ENCODE assay signal across 1 cellular context in the genomic region with DNA sequence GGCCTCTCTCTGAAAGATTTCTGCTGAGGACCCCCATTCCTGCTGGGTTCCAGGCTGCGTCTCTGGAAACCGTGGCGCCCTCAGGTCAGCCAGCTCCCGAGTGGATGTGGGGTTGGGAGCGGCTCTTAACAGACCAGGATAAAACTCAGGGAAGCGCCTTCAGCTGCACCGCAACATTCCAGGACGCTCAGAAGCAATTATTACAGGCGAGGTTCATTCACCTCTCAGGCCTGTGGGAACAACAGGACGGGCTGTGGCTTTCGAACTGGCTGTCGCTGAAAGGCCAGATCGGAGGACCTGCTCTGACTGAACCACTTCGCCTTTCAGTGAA.
TF ChIP-seq lines count a peak whose summit lies in the region.

No MANE protein-coding gene starts in this region.

TF ChIP-seq in GM23338, 12 proteins besides CTCF, POLR2A, EP300 and RAD21 (continued from another document):
- TF ChIP-seq, protein P1, sequence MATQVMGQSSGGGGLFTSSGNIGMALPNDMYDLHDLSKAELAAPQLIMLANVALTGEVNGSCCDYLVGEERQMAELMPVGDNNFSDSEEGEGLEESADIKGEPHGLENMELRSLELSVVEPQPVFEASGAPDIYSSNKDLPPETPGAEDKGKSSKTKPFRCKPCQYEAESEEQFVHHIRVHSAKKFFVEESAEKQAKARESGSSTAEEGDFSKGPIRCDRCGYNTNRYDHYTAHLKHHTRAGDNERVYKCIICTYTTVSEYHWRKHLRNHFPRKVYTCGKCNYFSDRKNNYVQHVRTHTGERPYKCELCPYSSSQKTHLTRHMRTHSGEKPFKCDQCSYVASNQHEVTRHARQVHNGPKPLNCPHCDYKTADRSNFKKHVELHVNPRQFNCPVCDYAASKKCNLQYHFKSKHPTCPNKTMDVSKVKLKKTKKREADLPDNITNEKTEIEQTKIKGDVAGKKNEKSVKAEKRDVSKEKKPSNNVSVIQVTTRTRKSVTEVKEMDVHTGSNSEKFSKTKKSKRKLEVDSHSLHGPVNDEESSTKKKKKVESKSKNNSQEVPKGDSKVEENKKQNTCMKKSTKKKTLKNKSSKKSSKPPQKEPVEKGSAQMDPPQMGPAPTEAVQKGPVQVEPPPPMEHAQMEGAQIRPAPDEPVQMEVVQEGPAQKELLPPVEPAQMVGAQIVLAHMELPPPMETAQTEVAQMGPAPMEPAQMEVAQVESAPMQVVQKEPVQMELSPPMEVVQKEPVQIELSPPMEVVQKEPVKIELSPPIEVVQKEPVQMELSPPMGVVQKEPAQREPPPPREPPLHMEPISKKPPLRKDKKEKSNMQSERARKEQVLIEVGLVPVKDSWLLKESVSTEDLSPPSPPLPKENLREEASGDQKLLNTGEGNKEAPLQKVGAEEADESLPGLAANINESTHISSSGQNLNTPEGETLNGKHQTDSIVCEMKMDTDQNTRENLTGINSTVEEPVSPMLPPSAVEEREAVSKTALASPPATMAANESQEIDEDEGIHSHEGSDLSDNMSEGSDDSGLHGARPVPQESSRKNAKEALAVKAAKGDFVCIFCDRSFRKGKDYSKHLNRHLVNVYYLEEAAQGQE (IDR thresholded peaks at IDR 0.05; ENCODE audit: unreplicated experiment), result no peak
- TF ChIP-seq, protein P2, sequence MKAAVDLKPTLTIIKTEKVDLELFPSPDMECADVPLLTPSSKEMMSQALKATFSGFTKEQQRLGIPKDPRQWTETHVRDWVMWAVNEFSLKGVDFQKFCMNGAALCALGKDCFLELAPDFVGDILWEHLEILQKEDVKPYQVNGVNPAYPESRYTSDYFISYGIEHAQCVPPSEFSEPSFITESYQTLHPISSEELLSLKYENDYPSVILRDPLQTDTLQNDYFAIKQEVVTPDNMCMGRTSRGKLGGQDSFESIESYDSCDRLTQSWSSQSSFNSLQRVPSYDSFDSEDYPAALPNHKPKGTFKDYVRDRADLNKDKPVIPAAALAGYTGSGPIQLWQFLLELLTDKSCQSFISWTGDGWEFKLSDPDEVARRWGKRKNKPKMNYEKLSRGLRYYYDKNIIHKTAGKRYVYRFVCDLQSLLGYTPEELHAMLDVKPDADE (IDR thresholded peaks at IDR 0.05), result no peak
- no peak for TF ChIP-seq STAT1 (IDR thresholded peaks at IDR 0.05; ENCODE audit: unreplicated experiment)
- TF ChIP-seq NANOG (IDR thresholded peaks at IDR 0.05; ENCODE audit: borderline replicate concordance), result no peak
- no peak for TF ChIP-seq CREB1 (CRISPR knock-in tag; IDR thresholded peaks at IDR 0.05; ENCODE audit: low read depth)
- TF ChIP-seq, protein P3, sequence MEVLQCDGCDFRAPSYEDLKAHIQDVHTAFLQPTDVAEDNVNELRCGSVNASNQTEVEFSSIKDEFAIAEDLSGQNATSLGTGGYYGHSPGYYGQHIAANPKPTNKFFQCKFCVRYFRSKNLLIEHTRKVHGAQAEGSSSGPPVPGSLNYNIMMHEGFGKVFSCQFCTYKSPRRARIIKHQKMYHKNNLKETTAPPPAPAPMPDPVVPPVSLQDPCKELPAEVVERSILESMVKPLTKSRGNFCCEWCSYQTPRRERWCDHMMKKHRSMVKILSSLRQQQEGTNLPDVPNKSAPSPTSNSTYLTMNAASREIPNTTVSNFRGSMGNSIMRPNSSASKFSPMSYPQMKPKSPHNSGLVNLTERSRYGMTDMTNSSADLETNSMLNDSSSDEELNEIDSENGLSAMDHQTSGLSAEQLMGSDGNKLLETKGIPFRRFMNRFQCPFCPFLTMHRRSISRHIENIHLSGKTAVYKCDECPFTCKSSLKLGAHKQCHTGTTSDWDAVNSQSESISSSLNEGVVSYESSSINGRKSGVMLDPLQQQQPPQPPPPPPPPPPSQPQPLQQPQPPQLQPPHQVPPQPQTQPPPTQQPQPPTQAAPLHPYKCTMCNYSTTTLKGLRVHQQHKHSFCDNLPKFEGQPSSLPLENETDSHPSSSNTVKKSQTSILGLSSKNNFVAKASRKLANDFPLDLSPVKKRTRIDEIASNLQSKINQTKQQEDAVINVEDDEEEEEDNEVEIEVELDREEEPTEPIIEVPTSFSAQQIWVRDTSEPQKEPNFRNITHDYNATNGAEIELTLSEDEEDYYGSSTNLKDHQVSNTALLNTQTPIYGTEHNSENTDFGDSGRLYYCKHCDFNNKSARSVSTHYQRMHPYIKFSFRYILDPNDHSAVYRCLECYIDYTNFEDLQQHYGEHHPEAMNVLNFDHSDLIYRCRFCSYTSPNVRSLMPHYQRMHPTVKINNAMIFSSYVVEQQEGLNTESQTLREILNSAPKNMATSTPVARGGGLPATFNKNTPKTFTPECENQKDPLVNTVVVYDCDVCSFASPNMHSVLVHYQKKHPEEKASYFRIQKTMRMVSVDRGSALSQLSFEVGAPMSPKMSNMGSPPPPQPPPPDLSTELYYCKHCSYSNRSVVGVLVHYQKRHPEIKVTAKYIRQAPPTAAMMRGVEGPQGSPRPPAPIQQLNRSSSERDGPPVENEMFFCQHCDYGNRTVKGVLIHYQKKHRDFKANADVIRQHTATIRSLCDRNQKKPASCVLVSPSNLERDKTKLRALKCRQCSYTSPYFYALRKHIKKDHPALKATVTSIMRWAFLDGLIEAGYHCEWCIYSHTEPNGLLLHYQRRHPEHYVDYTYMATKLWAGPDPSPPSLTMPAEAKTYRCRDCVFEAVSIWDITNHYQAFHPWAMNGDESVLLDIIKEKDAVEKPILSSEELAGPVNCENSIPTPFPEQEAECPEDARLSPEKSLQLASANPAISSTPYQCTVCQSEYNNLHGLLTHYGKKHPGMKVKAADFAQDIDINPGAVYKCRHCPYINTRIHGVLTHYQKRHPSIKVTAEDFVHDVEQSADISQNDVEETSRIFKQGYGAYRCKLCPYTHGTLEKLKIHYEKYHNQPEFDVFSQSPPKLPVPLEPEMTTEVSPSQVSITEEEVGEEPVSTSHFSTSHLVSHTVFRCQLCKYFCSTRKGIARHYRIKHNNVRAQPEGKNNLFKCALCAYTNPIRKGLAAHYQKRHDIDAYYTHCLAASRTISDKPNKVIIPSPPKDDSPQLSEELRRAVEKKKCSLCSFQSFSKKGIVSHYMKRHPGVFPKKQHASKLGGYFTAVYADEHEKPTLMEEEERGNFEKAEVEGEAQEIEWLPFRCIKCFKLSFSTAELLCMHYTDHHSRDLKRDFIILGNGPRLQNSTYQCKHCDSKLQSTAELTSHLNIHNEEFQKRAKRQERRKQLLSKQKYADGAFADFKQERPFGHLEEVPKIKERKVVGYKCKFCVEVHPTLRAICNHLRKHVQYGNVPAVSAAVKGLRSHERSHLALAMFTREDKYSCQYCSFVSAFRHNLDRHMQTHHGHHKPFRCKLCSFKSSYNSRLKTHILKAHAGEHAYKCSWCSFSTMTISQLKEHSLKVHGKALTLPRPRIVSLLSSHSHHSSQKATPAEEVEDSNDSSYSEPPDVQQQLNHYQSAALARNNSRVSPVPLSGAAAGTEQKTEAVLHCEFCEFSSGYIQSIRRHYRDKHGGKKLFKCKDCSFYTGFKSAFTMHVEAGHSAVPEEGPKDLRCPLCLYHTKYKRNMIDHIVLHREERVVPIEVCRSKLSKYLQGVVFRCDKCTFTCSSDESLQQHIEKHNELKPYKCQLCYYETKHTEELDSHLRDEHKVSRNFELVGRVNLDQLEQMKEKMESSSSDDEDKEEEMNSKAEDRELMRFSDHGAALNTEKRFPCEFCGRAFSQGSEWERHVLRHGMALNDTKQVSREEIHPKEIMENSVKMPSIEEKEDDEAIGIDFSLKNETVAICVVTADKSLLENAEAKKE (CRISPR knock-in tag; IDR thresholded peaks at IDR 0.05), result no peak
TF ChIP-seq in GM23338: peak in this region for 0.
